Comparison of ENCODE assay signal across 14 cellular contexts in the genomic region with DNA sequence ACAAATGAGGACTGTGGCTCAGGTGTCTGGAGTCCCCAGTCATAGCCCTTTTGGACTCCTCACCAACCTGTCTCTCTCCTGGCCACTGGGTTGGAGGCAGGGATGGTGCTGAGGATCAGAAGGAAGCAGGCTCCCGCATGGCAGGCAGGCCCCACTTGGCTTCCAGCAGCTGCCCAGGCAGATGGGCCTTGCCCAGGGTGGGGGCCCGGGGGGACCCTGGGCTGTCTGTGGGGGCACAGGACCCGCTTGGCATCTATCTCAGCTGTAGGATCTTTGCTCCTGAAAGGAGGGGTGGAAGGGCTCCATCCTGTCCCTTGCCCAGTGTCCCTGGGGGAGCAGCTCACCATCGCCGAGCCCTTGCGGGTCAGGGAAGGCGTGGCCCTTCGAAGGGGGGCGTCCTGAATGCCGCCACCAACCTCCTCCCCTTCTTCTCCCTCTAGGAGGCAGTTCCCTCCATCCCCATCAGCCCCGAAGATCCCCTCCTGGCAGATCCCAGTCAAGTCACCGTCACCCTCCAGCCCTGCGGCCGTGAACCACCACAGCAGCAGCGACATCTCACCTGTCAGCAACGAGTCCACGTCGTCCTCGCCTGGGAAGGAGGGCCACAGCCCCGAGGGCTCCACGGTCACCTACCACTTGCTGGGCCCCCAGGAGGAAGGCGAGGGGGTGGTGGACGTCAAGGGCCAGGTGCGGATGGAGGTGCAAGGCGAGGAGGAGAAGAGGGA.
DNase-seq lines count a peak whose midpoint lies in the region; ATAC-seq and TF ChIP-seq lines count a peak whose summit lies in the region.
"Had no signal": no experiment of that assay in that cellular context is flagged by ENCODE, and none has a peak within 500 bp of the region (broad histone marks: within the 10 kb centered on the region; RNA-seq: fewer than 3 reads in every experiment).

No MANE protein-coding gene starts in this region.

- POLR2A ChIA-PET in SK-N-SH (lab: Yijun Ruan, JAX) = no interaction called here

- H3K23ac ChIP-seq in neuronal stem cell (ENCODE audit: low read depth, low read length, poor library complexity) = peak overlapping the region; percentile 98

- H3K4me3 ChIP-seq in SK-N-SH (ENCODE audit: low read depth in 2 of 2, low read length in 1 of 2) = no peak overlapping the region
- peak overlapping the region in 1 of 2 donors; percentile 14 for H3K4me3 ChIP-seq in neuronal stem cell (ENCODE audit: low read length in 2 of 2)
- H3K4me3 ChIP-seq in upper lobe of right lung = no peak overlapping the region
- H3K4me3 ChIP-seq: mucosa of descending colon had no signal

- H2BK120ac ChIP-seq in neuronal stem cell (ENCODE audit: low read depth, low read length) = peak overlapping the region; percentile 61

- H2BK12ac ChIP-seq in neuronal stem cell (ENCODE audit: low read length) = no peak overlapping the region

- peak overlapping the region; percentile 28 for H3K18ac ChIP-seq in neuronal stem cell (ENCODE audit: low read length)

- no peak for ATAC-seq in SK-N-SH treated with all-trans-retinoic acid at 6 μM for 48 hours
- no peak for ATAC-seq in Right ventricle myocardium inferior
- ATAC-seq in upper lobe of right lung = no peak
- ATAC-seq in HG03457 (IDR thresholded peaks at IDR 0.05; ENCODE audit: unreplicated experiment) = no peak
- ATAC-seq: mucosa of descending colon had no signal

- H4K20me1 ChIP-seq in SK-N-SH (ENCODE audit: insufficient read depth) = no peaks in the 10 kb centered on the region

- 94% methylated on average over 15 of the region's 25 CpGs for WGBS in SK-N-SH (ENCODE audit: low lambda C conversion rate)
- no CpG with 5 or more reads among the region's 25 CpGs for WGBS in neuronal stem cell (ENCODE audit: extremely low coverage in 2 of 2, insufficient read length in 2 of 2, insufficient replicate concordance in 1 of 2), 2 donors

- H2AK5ac ChIP-seq in neuronal stem cell (ENCODE audit: low read depth, low read length) = peak overlapping the region; percentile 75

- H3K14ac ChIP-seq in neuronal stem cell (ENCODE audit: low read length) = peak overlapping the region; percentile 47

- CTCF ChIA-PET in SK-N-SH (lab: Yijun Ruan, JAX) = interaction anchor here (1.0 to 1.3 kb wide), 2 partner anchors 11 to 36 kb away, joined by 3 to 4 read pairs; no protein-coding TSS in a partner anchor

- no peaks in the 10 kb centered on the region for H3K79me2 ChIP-seq in SK-N-SH (ENCODE audit: insufficient read depth)

- H3F3A ChIP-seq in SK-N-SH (replicated peaks; ENCODE audit: insufficient read depth) = no peaks in the 10 kb centered on the region

- no peak for TF ChIP-seq RAD21 in SK-N-SH (IDR thresholded peaks at IDR 0.05; ENCODE audit: low read length)

- no peaks in the 10 kb centered on the region for H3K9me2 ChIP-seq in SK-N-SH

- H2AFZ ChIP-seq in SK-N-SH (ENCODE audit: low read depth) (no peak overlapping the region), neuronal stem cell (ENCODE audit: low read length) (no peak overlapping the region)

- peaks cover 0 to 7% of the 10 kb centered on the region in 2 experiments for H3K36me3 ChIP-seq in SK-N-SH (replicated peaks in 1 of 2; ENCODE audit: control insufficient read depth in 1 of 2, insufficient read depth in 2 of 2, low read length in 1 of 2)
- H3K36me3 ChIP-seq in neuronal stem cell (replicated peaks in 1 of 2; ENCODE audit: control insufficient read depth in 2 of 2, insufficient read depth in 2 of 2, low read length in 2 of 2) = peaks cover 7 to 13% of the 10 kb centered on the region in 2 donors
- peaks cover 5% of the 10 kb centered on the region for H3K36me3 ChIP-seq in upper lobe of right lung

- H2BK5ac ChIP-seq in neuronal stem cell (ENCODE audit: low read length) = peak overlapping the region; percentile 66

- no peak for TF ChIP-seq EP300 in SK-N-SH (IDR thresholded peaks at IDR 0.05; ENCODE audit: borderline replicate concordance in 1 of 2, low read depth in 1 of 2, low read length in 1 of 2)

- H3K9me3 ChIP-seq in SK-N-SH (no peaks in the 10 kb centered on the region), neuronal stem cell (replicated peaks in 1 of 2; ENCODE audit: control insufficient read depth in 2 of 2, insufficient read depth in 1 of 2, low read depth in 1 of 2, low read length in 2 of 2) (no peaks in the 10 kb centered on the region), upper lobe of right lung (no peaks in the 10 kb centered on the region)
- H3K9me3 ChIP-seq: mucosa of descending colon had no signal

- DNase-seq in SK-N-SH = peak; percentile 28
- peak; percentile 41 for DNase-seq in Right ventricle myocardium inferior (ENCODE audit: missing footprints)
- no peak for DNase-seq in neuronal stem cell (ENCODE audit: low spot score)
- DNase-seq in upper lobe of right lung = peak; percentile 58
- no peak for DNase-seq in activated CD4-positive, alpha-beta T cell treated with anti-CD3 and anti-CD28 coated beads for 48 hours
- no peak for DNase-seq in HUDEP-2 (lab: John Stamatoyannopoulos, UW; ENCODE audit: unreplicated experiment in 76 of 76)
- DNase-seq: activated T-cell treated with anti-CD3 and anti-CD28 coated beads for 4 hours; CD4-positive, CD25-positive, alpha-beta regulatory T cell; effector memory CD4-positive, alpha-beta T cell; mucosa of descending colon; NCI-H1105; stimulated activated naive CD4-positive, alpha-beta T cell had no signal

- peak overlapping the region; percentile 66 for H3K4ac ChIP-seq in neuronal stem cell (ENCODE audit: low read length)

- peaks cover 4% of the 10 kb centered on the region for H3K79me1 ChIP-seq in neuronal stem cell (ENCODE audit: low read depth, low read length)

- H3K27ac ChIP-seq in SK-N-SH (ENCODE audit: low read depth in 2 of 2, low read length in 1 of 2) (no peak overlapping the region), neuronal stem cell (replicated peaks; ENCODE audit: low read length) (no peak overlapping the region), upper lobe of right lung (no peak overlapping the region)

- H3K27me3 ChIP-seq in SK-N-SH (ENCODE audit: insufficient read depth) (no peaks in the 10 kb centered on the region), neuronal stem cell (ENCODE audit: control insufficient read depth in 3 of 3, insufficient read depth in 3 of 3, low read depth in 1 of 3, low read length in 3 of 3) (no peaks in the 10 kb centered on the region), upper lobe of right lung (no peaks in the 10 kb centered on the region)

- peaks cover 0 to 38% of the 10 kb centered on the region in 2 experiments; a peak in 1 of 4 replicates for H3K4me1 ChIP-seq in SK-N-SH (ENCODE audit: control insufficient read depth in 1 of 2, insufficient read depth in 2 of 2, low read depth in 1 of 2, low read length in 1 of 2)
- peaks cover 11 to 22% of the 10 kb centered on the region in 2 donors for H3K4me1 ChIP-seq in neuronal stem cell (ENCODE audit: control insufficient read depth in 2 of 2, insufficient read depth in 1 of 2, low read depth in 1 of 2, low read length in 2 of 2)
- H3K4me1 ChIP-seq in upper lobe of right lung = peaks cover 4% of the 10 kb centered on the region

- H3K9ac ChIP-seq in SK-N-SH (no peak overlapping the region), neuronal stem cell (ENCODE audit: low read depth, low read length, poor library complexity) (peak overlapping the region; percentile 72)

- H4K8ac ChIP-seq in neuronal stem cell (ENCODE audit: low read depth, low read length) = no peak overlapping the region

- no peak overlapping the region for H4K91ac ChIP-seq in neuronal stem cell (ENCODE audit: low read depth, low read length, poor library complexity)

- TF ChIP-seq CTCF in SK-N-SH (IDR thresholded peaks at IDR 0.05) = no peak
- TF ChIP-seq CTCF in upper lobe of right lung (IDR thresholded peaks at IDR 0.05) = no peak

- intact Hi-C loops in Right ventricle myocardium inferior (cut with DNase I) (no loop called here), upper lobe of right lung (cut with DNase I) (no loop called here)

- no peak overlapping the region for H2BK15ac ChIP-seq in neuronal stem cell (ENCODE audit: low read length)

- no peak overlapping the region for H3K4me2 ChIP-seq in SK-N-SH
- no peak overlapping the region for H3K4me2 ChIP-seq in neuronal stem cell (ENCODE audit: insufficient read depth, low read length, poor library complexity, severe bottlenecking)

TF ChIP-seq in SK-N-SH treated with all-trans-retinoic acid at 6 μM for 48 hours, 23 proteins besides CTCF, POLR2A, EP300 and RAD21 (continues in another document):
- no peak for TF ChIP-seq TOX (CRISPR knock-in tag; IDR thresholded peaks at IDR 0.05; ENCODE audit: borderline replicate concordance)
- TF ChIP-seq ZNF70 (CRISPR knock-in tag; IDR thresholded peaks at IDR 0.05) = no peak
- TF ChIP-seq ZNF8 (CRISPR knock-in tag; IDR thresholded peaks at IDR 0.05) = no peak
- TF ChIP-seq, protein P1, sequence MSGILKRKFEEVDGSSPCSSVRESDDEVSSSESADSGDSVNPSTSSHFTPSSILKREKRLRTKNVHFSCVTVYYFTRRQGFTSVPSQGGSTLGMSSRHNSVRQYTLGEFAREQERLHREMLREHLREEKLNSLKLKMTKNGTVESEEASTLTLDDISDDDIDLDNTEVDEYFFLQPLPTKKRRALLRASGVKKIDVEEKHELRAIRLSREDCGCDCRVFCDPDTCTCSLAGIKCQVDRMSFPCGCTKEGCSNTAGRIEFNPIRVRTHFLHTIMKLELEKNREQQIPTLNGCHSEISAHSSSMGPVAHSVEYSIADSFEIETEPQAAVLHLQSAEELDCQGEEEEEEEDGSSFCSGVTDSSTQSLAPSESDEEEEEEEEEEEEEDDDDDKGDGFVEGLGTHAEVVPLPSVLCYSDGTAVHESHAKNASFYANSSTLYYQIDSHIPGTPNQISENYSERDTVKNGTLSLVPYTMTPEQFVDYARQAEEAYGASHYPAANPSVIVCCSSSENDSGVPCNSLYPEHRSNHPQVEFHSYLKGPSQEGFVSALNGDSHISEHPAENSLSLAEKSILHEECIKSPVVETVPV (CRISPR knock-in tag; IDR thresholded peaks at IDR 0.05) = no peak
- no peak for TF ChIP-seq CSDC2 (CRISPR knock-in tag; IDR thresholded peaks at IDR 0.05)
- TF ChIP-seq PPARA (CRISPR knock-in tag; IDR thresholded peaks at IDR 0.05; ENCODE audit: borderline replicate concordance) = no peak
- no peak for TF ChIP-seq ARNTL (CRISPR knock-in tag; IDR thresholded peaks at IDR 0.05; ENCODE audit: borderline replicate concordance, low read depth)
- TF ChIP-seq, protein P2, sequence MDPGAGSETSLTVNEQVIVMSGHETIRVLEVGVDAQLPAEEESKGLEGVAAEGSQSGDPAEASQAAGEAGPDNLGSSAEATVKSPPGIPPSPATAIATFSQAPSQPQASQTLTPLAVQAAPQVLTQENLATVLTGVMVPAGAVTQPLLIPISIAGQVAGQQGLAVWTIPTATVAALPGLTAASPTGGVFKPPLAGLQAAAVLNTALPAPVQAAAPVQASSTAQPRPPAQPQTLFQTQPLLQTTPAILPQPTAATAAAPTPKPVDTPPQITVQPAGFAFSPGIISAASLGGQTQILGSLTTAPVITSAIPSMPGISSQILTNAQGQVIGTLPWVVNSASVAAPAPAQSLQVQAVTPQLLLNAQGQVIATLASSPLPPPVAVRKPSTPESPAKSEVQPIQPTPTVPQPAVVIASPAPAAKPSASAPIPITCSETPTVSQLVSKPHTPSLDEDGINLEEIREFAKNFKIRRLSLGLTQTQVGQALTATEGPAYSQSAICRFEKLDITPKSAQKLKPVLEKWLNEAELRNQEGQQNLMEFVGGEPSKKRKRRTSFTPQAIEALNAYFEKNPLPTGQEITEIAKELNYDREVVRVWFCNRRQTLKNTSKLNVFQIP (CRISPR knock-in tag; IDR thresholded peaks at IDR 0.05; ENCODE audit: borderline replicate concordance, low read depth) = no peak

Comparison
In these comparisons a context has a peak if more than half of its experiments do, and no peak if none do; other contexts are left out.
1. DNase-seq: peak in SK-N-SH (single experiment), Right ventricle myocardium inferior (single experiment) and upper lobe of right lung (single experiment); none in neuronal stem cell (single experiment), activated CD4-positive, alpha-beta T cell treated with anti-CD3 and anti-CD28 coated beads for 48 hours (single experiment) and HUDEP-2 (0 of 76).